ENCODE assay signal across 1 cellular context in the genomic region with DNA sequence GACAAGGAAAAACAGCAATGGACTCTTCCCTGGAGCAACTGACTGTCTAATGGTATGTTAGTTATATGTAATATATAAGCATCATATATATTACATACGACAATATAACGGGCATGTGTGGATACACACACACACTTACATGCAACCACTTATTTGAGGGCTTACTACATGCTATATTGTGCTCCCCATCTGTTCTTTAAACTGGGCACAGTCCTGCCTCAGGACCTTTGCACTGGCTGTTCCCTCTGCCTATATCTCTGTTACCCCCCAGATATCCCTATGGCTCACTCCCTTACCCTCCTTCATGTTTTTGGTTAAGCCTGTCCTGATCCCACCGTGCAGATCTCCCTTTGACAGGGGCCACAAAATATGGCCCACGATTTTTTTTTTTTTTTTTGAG.
TF ChIP-seq lines count a peak whose summit lies in the region.

No MANE protein-coding gene starts in this region.

TF ChIP-seq in HEK293, 187 proteins besides CTCF, POLR2A, EP300 and RAD21 (continued from another document):
- TF ChIP-seq PRDM6 (tag by site-specific recombination; IDR thresholded peaks at IDR 0.05), result no peak
- TF ChIP-seq ZNF561 (tag by site-specific recombination; IDR thresholded peaks at IDR 0.05; ENCODE audit: borderline replicate concordance), result no peak
- TF ChIP-seq ZNF155 (tag by site-specific recombination; IDR thresholded peaks at IDR 0.05), result no peak
- no peak for TF ChIP-seq ZNF768 (tag by site-specific recombination; IDR thresholded peaks at IDR 0.05)
- TF ChIP-seq ZNF335 (tag by site-specific recombination; conservative IDR thresholded peaks at IDR 0.05), result no peak
- peak; percentile 98 for TF ChIP-seq ZNF623 (tag by site-specific recombination; IDR thresholded peaks at IDR 0.05)
TF ChIP-seq in HEK293: peak in this region for 1.
